Comparison of ENCODE assay signal across 24 cellular contexts in genomic region chr10:17035446-17035845, GRCh38.
DNase-seq lines count a peak whose midpoint lies in the region; ATAC-seq, FAIRE-seq and TF ChIP-seq lines count a peak whose summit lies in the region.
"Had no signal": no experiment of that assay in that cellular context is flagged by ENCODE, and none has a peak within 500 bp of the region (broad histone marks: within the 10 kb centered on the region; RNA-seq: fewer than 3 reads in every experiment).

No MANE protein-coding gene starts in this region.

- H4K8ac ChIP-seq in mesenchymal stem cell (ENCODE audit: low read length) = peak overlapping the region; percentile 13

- 100% methylated on average over 1 of the region's 1 CpG for WGBS in mesenchymal stem cell

- H3K27me3 Mint-ChIP-seq in activated naive CD4-positive, alpha-beta T cell treated with anti-CD3 and anti-CD28 coated beads, Interleukin-2, amount 50 U/mL, for 24 hours = no peaks in the 10 kb centered on the region
- H3K27me3 Mint-ChIP-seq in effector memory CD8-positive, alpha-beta T cell = no peaks in the 10 kb centered on the region
- no peaks in the 10 kb centered on the region for H3K27me3 Mint-ChIP-seq in T-cell
- H3K27me3 Mint-ChIP-seq: CD4-positive, alpha-beta T cell; IgD-negative memory B cell had no signal

- H2AFZ ChIP-seq in mesenchymal stem cell (ENCODE audit: low read depth, low read length) = no peak overlapping the region

- no peak overlapping the region for H3K18ac ChIP-seq in mesenchymal stem cell (ENCODE audit: low read depth in 1 of 2, low read length in 2 of 2)

- H3K23ac ChIP-seq in mesenchymal stem cell (ENCODE audit: low read length in 2 of 2) = no peak overlapping the region

- H3K9me3 Mint-ChIP-seq in activated naive CD4-positive, alpha-beta T cell treated with anti-CD3 and anti-CD28 coated beads, Interleukin-2, amount 50 U/mL, for 24 hours = no peaks in the 10 kb centered on the region
- no peaks in the 10 kb centered on the region for H3K9me3 Mint-ChIP-seq in effector memory CD8-positive, alpha-beta T cell
- H3K9me3 Mint-ChIP-seq in stimulated activated effector memory CD8-positive, alpha-beta T cell treated with anti-CD3 and anti-CD28 coated beads, Interleukin-12 subunit alpha, Interleukin-12 subunit beta, amount 100 ng/mL, for 72 hours = peaks cover 3% of the 10 kb centered on the region
- no peaks in the 10 kb centered on the region for H3K9me3 Mint-ChIP-seq in T-cell
- H3K9me3 Mint-ChIP-seq: CD4-positive, alpha-beta T cell; IgD-negative memory B cell had no signal

- no peaks in the 10 kb centered on the region for H3K79me1 ChIP-seq in mesenchymal stem cell (replicated peaks; ENCODE audit: low read length, poor library complexity, severe bottlenecking)

- peaks cover 8% of the 10 kb centered on the region for H3K36me3 Mint-ChIP-seq in activated naive CD4-positive, alpha-beta T cell treated with anti-CD3 and anti-CD28 coated beads, Interleukin-2, amount 50 U/mL, for 24 hours
- peaks cover 4% of the 10 kb centered on the region for H3K36me3 Mint-ChIP-seq in effector memory CD8-positive, alpha-beta T cell (ENCODE audit: insufficient read depth)
- H3K36me3 Mint-ChIP-seq in stimulated activated effector memory CD8-positive, alpha-beta T cell treated with anti-CD3 and anti-CD28 coated beads, Interleukin-12 subunit alpha, Interleukin-12 subunit beta, amount 100 ng/mL, for 72 hours = no peaks in the 10 kb centered on the region
- H3K36me3 Mint-ChIP-seq in T-cell = peaks cover 12% of the 10 kb centered on the region

- no peak for TF ChIP-seq POLR2A in GM12891 (IDR thresholded peaks at IDR 0.05; ENCODE audit: low read depth, low read length)

- peaks cover 45% of the 10 kb centered on the region for H3K4me1 Mint-ChIP-seq in activated naive CD4-positive, alpha-beta T cell treated with anti-CD3 and anti-CD28 coated beads, Interleukin-2, amount 50 U/mL, for 24 hours
- H3K4me1 Mint-ChIP-seq in effector memory CD8-positive, alpha-beta T cell (ENCODE audit: low read depth in 2 of 2) = peaks cover 21 to 35% of the 10 kb centered on the region in 2 donors
- H3K4me1 Mint-ChIP-seq in stimulated activated effector memory CD8-positive, alpha-beta T cell treated with anti-CD3 and anti-CD28 coated beads, Interleukin-12 subunit alpha, Interleukin-12 subunit beta, amount 100 ng/mL, for 72 hours = peaks cover 29% of the 10 kb centered on the region
- peaks cover 36 to 42% (median 41%) of the 10 kb centered on the region in 3 donors for H3K4me1 Mint-ChIP-seq in T-cell

- H3K4ac ChIP-seq in mesenchymal stem cell (ENCODE audit: low read depth in 1 of 2, low read length in 2 of 2) = no peak overlapping the region

- no peak for DNase-seq in activated naive CD4-positive, alpha-beta T cell treated with Interleukin-2 at 50 U/mL for 16 hours
- no peak for DNase-seq in effector memory CD8-positive, alpha-beta T cell
- DNase-seq in mesenchymal stem cell = no peak
- DNase-seq in stimulated activated effector memory CD8-positive, alpha-beta T cell treated with anti-CD3 and anti-CD28 coated beads, Interleukin-12 subunit alpha, Interleukin-12 subunit beta, amount 100 ng/mL, for 72 hours (ENCODE audit: low spot score in 2 of 2) = no peak
- no peak for DNase-seq in T-cell
- no peak for DNase-seq in GM12891 (ENCODE audit: insufficient read length, low spot score)
- DNase-seq: CD4-positive, alpha-beta T cell; DMS53; GOT3; NCI-H1092; NCI-H1417 treated with DMSO at 0.1 percent for 48 hours; NCI-H1694 treated with DMSO at 0.1 percent for 48 hours; NCI-H2081; NCI-H2227 treated with DMSO at 0.1 percent for 48 hours; NCI-H526 treated with DMSO at 0.1 percent for 48 hours; Peyer's patch; SHP77 treated with DMSO at 0.1 percent for 48 hours had no signal

- no peak overlapping the region for H3K4me3 ChIP-seq in mesenchymal stem cell (ENCODE audit: insufficient read depth in 1 of 2, low read depth in 1 of 2, low read length in 2 of 2)
- H3K4me3 ChIP-seq: BLaER1, HAP-1, Peyer's patch had no signal

- ATAC-seq in effector memory CD8-positive, alpha-beta T cell (replicated peaks) = no peak
- no peak for ATAC-seq in stimulated activated effector memory CD8-positive, alpha-beta T cell treated with anti-CD3 and anti-CD28 coated beads, Interleukin-12 subunit alpha, Interleukin-12 subunit beta, amount 100 ng/mL, for 72 hours
- ATAC-seq in T-cell (replicated peaks in 1 of 4) = no peak
- no peak for ATAC-seq in GM18502 (IDR thresholded peaks at IDR 0.05; ENCODE audit: poor library complexity, unreplicated experiment)

- H2BK15ac ChIP-seq in mesenchymal stem cell (ENCODE audit: low read depth, poor library complexity, severe bottlenecking) = no peak overlapping the region

- H3K4me3 Mint-ChIP-seq in activated naive CD4-positive, alpha-beta T cell treated with anti-CD3 and anti-CD28 coated beads, Interleukin-2, amount 50 U/mL, for 24 hours = no peak overlapping the region
- H3K4me3 Mint-ChIP-seq in effector memory CD8-positive, alpha-beta T cell = no peak overlapping the region
- no peak overlapping the region for H3K4me3 Mint-ChIP-seq in stimulated activated effector memory CD8-positive, alpha-beta T cell treated with anti-CD3 and anti-CD28 coated beads, Interleukin-12 subunit alpha, Interleukin-12 subunit beta, amount 100 ng/mL, for 72 hours
- no peak overlapping the region for H3K4me3 Mint-ChIP-seq in T-cell
- H3K4me3 Mint-ChIP-seq: CD4-positive, alpha-beta T cell; IgD-negative memory B cell had no signal

- CTCF ChIA-PET in T-cell (lab: Charles Lee) = interaction anchor here (0.6 to 0.7 kb wide), 3 partner anchors 29 to 221 kb away, joined by 3 to 7 read pairs (median 3); no protein-coding TSS in a partner anchor

- H3K9ac ChIP-seq in mesenchymal stem cell (ENCODE audit: low read length) = no peak overlapping the region
- H3K9ac ChIP-seq: BLaER1, KMS-11 had no signal

- H4K91ac ChIP-seq in mesenchymal stem cell (ENCODE audit: low read length) = no peak overlapping the region

- peak overlapping the region; percentile 32 for H3K27ac Mint-ChIP-seq in activated naive CD4-positive, alpha-beta T cell treated with anti-CD3 and anti-CD28 coated beads, Interleukin-2, amount 50 U/mL, for 24 hours
- peak overlapping the region; percentile 7 to 62 for H3K27ac Mint-ChIP-seq in effector memory CD8-positive, alpha-beta T cell
- H3K27ac Mint-ChIP-seq in stimulated activated effector memory CD8-positive, alpha-beta T cell treated with anti-CD3 and anti-CD28 coated beads, Interleukin-12 subunit alpha, Interleukin-12 subunit beta, amount 100 ng/mL, for 72 hours = peak overlapping the region; percentile 18
- no peak overlapping the region for H3K27ac Mint-ChIP-seq in T-cell
- H3K27ac Mint-ChIP-seq: CD4-positive, alpha-beta T cell; IgD-negative memory B cell had no signal

- no peak overlapping the region for H2AK5ac ChIP-seq in mesenchymal stem cell (ENCODE audit: low read length, severe bottlenecking)

- no peak overlapping the region for H2BK120ac ChIP-seq in mesenchymal stem cell (ENCODE audit: low read depth, low read length)

- H3K27ac ChIP-seq in mesenchymal stem cell (ENCODE audit: low read length, poor library complexity, severe bottlenecking) = no peak overlapping the region
- H3K27ac ChIP-seq: BLaER1, KMS-11, Peyer's patch had no signal

- H2BK12ac ChIP-seq in mesenchymal stem cell (ENCODE audit: low read length in 2 of 2) = no peak overlapping the region

- H2BK5ac ChIP-seq in mesenchymal stem cell (ENCODE audit: low read depth, low read length, poor library complexity, severe bottlenecking) = no peak overlapping the region

- H3K4me2 ChIP-seq in mesenchymal stem cell (ENCODE audit: low read length, poor library complexity, severe bottlenecking) = no peak overlapping the region
- H3K4me2 ChIP-seq: BLaER1, KMS-11 had no signal

- FAIRE-seq in GM12891 (lab: Jason Lieb, UNC) = no peak
- FAIRE-seq: A204.1 had no signal

- no peaks in the 10 kb centered on the region for H3K4me1 ChIP-seq in mesenchymal stem cell (ENCODE audit: control insufficient read depth, insufficient read depth, low read depth, low read length)
- H3K4me1 ChIP-seq: HAP-1 had no signal

- POLR2A ChIA-PET in T-cell (lab: Charles Lee) = interaction anchor here (0.6 to 1.3 kb wide), 2 partner anchors 24 to 100 kb away, joined by 3 to 4 read pairs; no protein-coding TSS in a partner anchor

- H3K36me3 ChIP-seq in mesenchymal stem cell (ENCODE audit: control insufficient read depth in 1 of 2, insufficient read depth in 2 of 2, low read depth in 1 of 2, low read length in 2 of 2) = no peaks in the 10 kb centered on the region
- H3K36me3 ChIP-seq: BLaER1, HAP-1 had no signal

- H3K9me3 ChIP-seq in mesenchymal stem cell (ENCODE audit: control insufficient read depth, low read length) = no peaks in the 10 kb centered on the region
- H3K9me3 ChIP-seq: BLaER1, HAP-1, Peyer's patch had no signal

- H3K27me3 ChIP-seq in mesenchymal stem cell (ENCODE audit: control insufficient read depth in 1 of 2, insufficient read depth in 1 of 2, low read length in 2 of 2) = no peaks in the 10 kb centered on the region
- H3K27me3 ChIP-seq: BLaER1, Peyer's patch had no signal

- no peak overlapping the region for H3K14ac ChIP-seq in mesenchymal stem cell (ENCODE audit: low read length in 2 of 2)

TF ChIP-seq in GM12891, 5 proteins besides CTCF, POLR2A, EP300 and RAD21:
- TF ChIP-seq POLR2AphosphoS5 (IDR thresholded peaks at IDR 0.05; ENCODE audit: low read depth, low read length) (no peak), POU2F2 (IDR thresholded peaks at IDR 0.05; ENCODE audit: low read depth, low read length) (no peak), SPI1 (IDR thresholded peaks at IDR 0.05; ENCODE audit: low read depth, low read length) (no peak), TAF1 (IDR thresholded peaks at IDR 0.05; ENCODE audit: low read depth, low read length) (no peak), PAX5 (IDR thresholded peaks at IDR 0.05; ENCODE audit: insufficient read depth, low read length, severe bottlenecking) (no peak)

Comparison
In these comparisons a context has a peak if more than half of its experiments do, and no peak if none do; other contexts are left out.
1. H3K27ac Mint-ChIP-seq: peak in activated naive CD4-positive, alpha-beta T cell treated with anti-CD3 and anti-CD28 coated beads, Interleukin-2, amount 50 U/mL, for 24 hours (single experiment), effector memory CD8-positive, alpha-beta T cell (2 of 2) and stimulated activated effector memory CD8-positive, alpha-beta T cell treated with anti-CD3 and anti-CD28 coated beads, Interleukin-12 subunit alpha, Interleukin-12 subunit beta, amount 100 ng/mL, for 72 hours (single experiment); none in T-cell (0 of 2).